ENCODE assay signal across 15 cellular contexts in genomic region chr2:205022751-205023150, GRCh38.
"Had no signal": no experiment of that assay in that cellular context is flagged by ENCODE, and none has a peak within 500 bp of the region (broad histone marks: within the 10 kb centered on the region; RNA-seq: fewer than 3 reads in every experiment).

No MANE protein-coding gene starts in this region.

- H3K27ac Mint-ChIP-seq: activated naive CD4-positive, alpha-beta T cell treated with anti-CD3 and anti-CD28 coated beads, Interleukin-2, amount 10 ng/mL, durations not matched to agents 7 days and 5 days; endodermal cell; immature natural killer cell; nephron progenitor cell had no signal

- FAIRE-seq: astrocyte, frontal cortex had no signal

- H3K4me3 Mint-ChIP-seq: activated naive CD4-positive, alpha-beta T cell treated with anti-CD3 and anti-CD28 coated beads, Interleukin-2, amount 10 ng/mL, durations not matched to agents 7 days and 5 days; endodermal cell; immature natural killer cell; nephron progenitor cell had no signal

- H3K27me3 ChIP-seq: heart left ventricle, transverse colon had no signal

- H3K27me3 Mint-ChIP-seq: activated naive CD4-positive, alpha-beta T cell treated with anti-CD3 and anti-CD28 coated beads, Interleukin-2, amount 10 ng/mL, durations not matched to agents 7 days and 5 days had no signal

- H3K4me1 Mint-ChIP-seq: immature natural killer cell had no signal

- H3K27ac ChIP-seq: heart left ventricle, lower lobe of right lung, transverse colon had no signal

- ATAC-seq: heart left ventricle, lower lobe of right lung had no signal

- H3K9me3 Mint-ChIP-seq: endodermal cell had no signal

- DNase-seq: activated CD4-positive, alpha-beta T cell treated with anti-CD3 and anti-CD28 coated beads, Interleukin-2, amount 50 U/mL, for 1 hour; activated CD8-positive, alpha-beta memory T cell treated with anti-CD3 and anti-CD28 coated beads for 24 hours; activated naive CD4-positive, alpha-beta T cell treated with anti-CD3 and anti-CD28 coated beads, Interleukin-2, amount 10 ng/mL, durations not matched to agents 7 days and 5 days; endodermal cell; heart left ventricle; immature natural killer cell; lower lobe of right lung; nephron progenitor cell; occipital lobe; stimulated activated CD4-positive, alpha-beta T cell treated with anti-CD3 and anti-CD28 coated beads, Interleukin-2, amount 100 ng/mL, for 48 hours; stimulated activated naive CD4-positive, alpha-beta T cell; T-helper 9 cell; transverse colon had no signal

- H3K36me3 ChIP-seq: heart left ventricle, lower lobe of right lung, transverse colon had no signal

- H3K36me3 Mint-ChIP-seq: immature natural killer cell had no signal

- H3K9me3 ChIP-seq: transverse colon had no signal

- H3K4me3 ChIP-seq: heart left ventricle, lower lobe of right lung, transverse colon had no signal
